Comparison of ENCODE assay signal across 8 cellular contexts in the genomic region with DNA sequence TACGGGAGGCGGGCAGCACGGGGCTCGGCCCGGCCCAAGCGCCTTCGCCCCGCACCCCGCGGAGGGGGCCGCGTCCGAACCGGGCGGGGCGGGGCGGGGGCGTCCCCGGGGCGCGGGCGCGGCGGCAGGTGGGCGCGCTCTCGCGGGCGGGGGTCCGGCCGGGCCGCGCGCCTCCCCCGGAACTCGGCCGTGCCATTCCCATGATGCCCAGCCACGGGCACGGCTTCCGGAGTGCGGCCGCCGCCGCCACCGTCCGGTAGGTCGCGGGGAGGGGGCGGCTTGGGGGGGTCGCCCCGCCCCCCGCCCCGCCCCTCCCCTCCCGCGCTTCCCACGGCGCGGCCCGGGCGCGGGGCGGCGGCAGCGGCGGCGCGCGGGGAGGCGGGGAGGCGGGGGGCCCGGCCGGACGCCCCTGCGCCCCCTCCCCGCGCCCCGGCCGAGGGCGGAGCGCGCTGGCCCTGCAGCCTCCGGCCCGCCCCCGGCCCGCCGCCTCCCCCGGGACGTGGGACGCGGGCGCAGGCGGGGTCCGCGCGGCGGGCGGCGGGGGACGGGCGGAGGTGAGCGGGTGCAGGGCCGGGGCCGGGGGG. TPM values are rescaled to one million over a fixed set of nuclear protein-coding genes. Genes with fewer than 3 reads are reported as not detected.
A peak's percentile ranks its signal among the peaks of the same experiment; 100 is the strongest.
DNase-seq lines count a peak whose midpoint lies in the region; ATAC-seq and TF ChIP-seq lines count a peak whose summit lies in the region.

Gene PPP1R26 (plus strand): TSS at position 314 of the 584 bp plus-strand sequence. CDS start 4,729 bp downstream, outside the sequence.

- H3K9ac ChIP-seq in HUES48 (ENCODE audit: low read depth, low read length): peak within 1 kb of the TSS; percentile 59

- no TSS peak for BruUV-seq in MCF 10A (replicated peaks; lab: Mats Ljungman, UMichigan)

- peak; percentile 44 for ATAC-seq in stimulated activated naive CD8-positive, alpha-beta T cell treated with anti-CD3 and anti-CD28 coated beads, Interleukin-15, amount 100 ng/mL, for 72 hours
- ATAC-seq in GM21367 (IDR thresholded peaks at IDR 0.05; ENCODE audit: unreplicated experiment): no peak

- H3K27me3 ChIP-seq in HUES48 (ENCODE audit: control insufficient read depth, insufficient read depth, low read length): no peaks in the 10 kb centered on the region

- intact Hi-C loops in MCF 10A (cut with micrococcal nuclease): no loop called here

- peaks cover 17% of the 10 kb centered on the region for H3K36me3 ChIP-seq in HUES48 (ENCODE audit: control insufficient read depth, insufficient read depth, low read length)

- peaks cover 9% of the 10 kb centered on the region for H3K36me3 Mint-ChIP-seq in MCF 10A (ENCODE audit: insufficient read depth, unreplicated experiment)

- H3K4me3 Mint-ChIP-seq in MCF 10A (ENCODE audit: unreplicated experiment): peak within 1 kb of the TSS; percentile 74
- peak within 1 kb of the TSS; percentile 87 to 91 for H3K4me3 Mint-ChIP-seq in stimulated activated naive CD8-positive, alpha-beta T cell treated with anti-CD3 and anti-CD28 coated beads, Interleukin-15, amount 100 ng/mL, for 72 hours

- no peaks in the 10 kb centered on the region for H3K4me1 ChIP-seq in HUES48 (ENCODE audit: control insufficient read depth, insufficient read depth, low read length)

- no peaks in the 10 kb centered on the region for H3K9me3 Mint-ChIP-seq in MCF 10A (ENCODE audit: unreplicated experiment)
- H3K9me3 Mint-ChIP-seq in stimulated activated naive CD8-positive, alpha-beta T cell treated with anti-CD3 and anti-CD28 coated beads, Interleukin-15, amount 100 ng/mL, for 72 hours: no peaks in the 10 kb centered on the region

- CTCF ChIA-PET in MCF 10A (lab: Yijun Ruan, JAX): no interaction called here

- no peaks in the 10 kb centered on the region for H3K4me1 Mint-ChIP-seq in MCF 10A (ENCODE audit: insufficient read depth, unreplicated experiment)
- H3K4me1 Mint-ChIP-seq in stimulated activated naive CD8-positive, alpha-beta T cell treated with anti-CD3 and anti-CD28 coated beads, Interleukin-15, amount 100 ng/mL, for 72 hours: peaks cover 6% of the 10 kb centered on the region

- no peaks in the 10 kb centered on the region for H3K9me3 ChIP-seq in HUES48 (ENCODE audit: control insufficient read depth, insufficient read depth, low read length)

- TF ChIP-seq CTCF in MCF 10A (IDR thresholded peaks at IDR 0.05; ENCODE audit: unreplicated experiment): no peak

- H3K27me3 Mint-ChIP-seq in MCF 10A (ENCODE audit: insufficient read depth, unreplicated experiment): no peaks in the 10 kb centered on the region
- H3K27me3 Mint-ChIP-seq in stimulated activated naive CD8-positive, alpha-beta T cell treated with anti-CD3 and anti-CD28 coated beads, Interleukin-15, amount 100 ng/mL, for 72 hours: peaks cover 79% of the 10 kb centered on the region

- POLR2A ChIA-PET in MCF 10A (lab: Yijun Ruan, JAX): interaction anchor here (0.6 to 1.7 kb wide), 6 partner anchors 15 to 1169 kb away, joined by 3 to 14 read pairs (median 5); partner anchors contain the start of gene MRPS2

- H3K27ac Mint-ChIP-seq in MCF 10A (ENCODE audit: low read depth, unreplicated experiment): no peak within 1 kb of the TSS
- peak within 1 kb of the TSS in 1 of 2 donors; percentile 49 for H3K27ac Mint-ChIP-seq in stimulated activated naive CD8-positive, alpha-beta T cell treated with anti-CD3 and anti-CD28 coated beads, Interleukin-15, amount 100 ng/mL, for 72 hours

- peak within 1 kb of the TSS; percentile 79 for H3K4me3 ChIP-seq in HUES48 (ENCODE audit: low read depth, low read length)

- DNase-seq in CD1c-positive myeloid dendritic cell (ENCODE audit: extremely low spot score) (peak; percentile 16), MCF 10A (ENCODE audit: unreplicated experiment) (no peak), kidney tubule cell (ENCODE audit: low spot score) (peak; percentile 57), SIG-M5 treated with dmso at 0.1 percent for 504 hours (lab: John Stamatoyannopoulos, UW; ENCODE audit: unreplicated experiment) (no peak)
- no peak for DNase-seq in stimulated activated naive CD8-positive, alpha-beta T cell treated with anti-CD3 and anti-CD28 coated beads, Interleukin-15, amount 100 ng/mL, for 72 hours
- DNase-seq in stimulated activated CD4-positive, alpha-beta T cell treated with anti-CD3 and anti-CD28 coated beads, Interleukin-4, amount 100 ng/mL, for 24 hours: no peak

- peak within 1 kb of the TSS; percentile 51 for H3K27ac ChIP-seq in HUES48 (ENCODE audit: low read depth, low read length)

RNA-seq across cellular contexts. Expression of gene PPP1R26, which starts in this region (rescaled TPM):
- 19.1 and 21.7 TPM in 2 replicates for total RNA-seq in MCF 10A (2022)

Comparison
In these comparisons a context has a peak if more than half of its experiments do, and no peak if none do; other contexts are left out.
1. DNase-seq: peak in CD1c-positive myeloid dendritic cell (single experiment) and kidney tubule cell (single experiment); none in MCF 10A (single experiment), stimulated activated naive CD8-positive, alpha-beta T cell treated with anti-CD3 and anti-CD28 coated beads, Interleukin-15, amount 100 ng/mL, for 72 hours (0 of 2), stimulated activated CD4-positive, alpha-beta T cell treated with anti-CD3 and anti-CD28 coated beads, Interleukin-4, amount 100 ng/mL, for 24 hours (single experiment) and SIG-M5 treated with dmso at 0.1 percent for 504 hours (single experiment).